Comparison of ENCODE assay signal across 1 cellular context in genomic region chr21:34201441-34201838, GRCh38.
TF ChIP-seq lines count a peak whose summit lies in the region.

No MANE protein-coding gene starts in this region.

TF ChIP-seq in GM12878, 131 proteins besides CTCF, POLR2A, EP300 and RAD21 (continued from another document):
- TF ChIP-seq HSF1 (IDR thresholded peaks at IDR 0.05; ENCODE audit: low read depth, low read length) (no peak), SMC3 (IDR thresholded peaks at IDR 0.05; ENCODE audit: borderline replicate concordance, low read length) (no peak), EED (IDR thresholded peaks at IDR 0.05; ENCODE audit: low read depth) (no peak), HDGF (IDR thresholded peaks at IDR 0.05) (no peak), MYC (IDR thresholded peaks at IDR 0.05; ENCODE audit: insufficient read depth, insufficient read length, insufficient replicate concordance, low read length, severe bottlenecking) (no peak), WRNIP1 (IDR thresholded peaks at IDR 0.05; ENCODE audit: borderline replicate concordance, low read depth, low read length) (no peak), CHD4 (IDR thresholded peaks at IDR 0.05) (no peak), SPI1 (IDR thresholded peaks at IDR 0.05; ENCODE audit: borderline replicate concordance, insufficient read depth, low read depth, low read length) (no peak)
